ENCODE assay signal across 29 cellular contexts in the genomic region with DNA sequence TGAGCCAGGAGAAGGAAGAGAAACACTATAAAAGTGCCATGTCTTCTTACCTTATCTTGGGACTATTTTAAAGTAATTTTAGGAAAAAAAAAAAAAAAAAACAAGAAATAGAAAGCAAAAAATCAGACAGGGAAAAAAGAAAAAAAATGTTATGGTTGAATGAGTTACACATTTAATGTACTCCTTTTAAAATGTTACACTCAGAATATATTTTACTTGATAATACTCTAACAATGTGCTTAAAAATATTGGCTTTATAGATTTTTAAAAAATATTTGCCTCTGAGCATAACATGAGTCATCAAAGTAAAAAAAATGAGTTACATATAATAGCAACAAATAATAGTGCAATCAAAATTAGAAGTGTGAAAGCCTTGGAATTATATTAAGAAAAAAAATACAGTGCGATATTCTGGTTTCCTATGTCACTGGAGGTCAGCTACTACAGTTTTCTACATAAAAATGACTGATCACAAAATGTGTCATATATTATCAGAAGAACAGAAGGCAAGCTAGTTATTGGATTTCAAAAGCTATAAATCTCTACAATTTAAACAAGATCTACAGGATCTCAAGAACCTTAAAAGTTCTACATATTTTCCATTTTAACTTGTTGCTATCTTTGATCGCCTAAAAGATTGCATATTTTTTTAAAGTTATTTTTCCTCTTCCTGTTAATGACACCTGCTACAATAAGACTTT.
DNase-seq lines count a peak whose midpoint lies in the region; ATAC-seq, FAIRE-seq and TF ChIP-seq lines count a peak whose summit lies in the region.
"Had no signal": no experiment of that assay in that cellular context is flagged by ENCODE, and none has a peak within 500 bp of the region (broad histone marks: within the 10 kb centered on the region; RNA-seq: fewer than 3 reads in every experiment).

No MANE protein-coding gene starts in this region.

- CTCF ChIA-PET in A549 (lab: Yijun Ruan, JAX): interaction anchor here (0.6 to 1.1 kb wide), 3 partner anchors 18 to 304 kb away, joined by 3 to 4 read pairs (median 3); no protein-coding TSS in a partner anchor

- H3K27me3 ChIP-seq in gastrocnemius medialis (no peaks in the 10 kb centered on the region), H7 (ENCODE audit: control insufficient read depth, insufficient read depth, low read length) (no peaks in the 10 kb centered on the region), lower lobe of right lung (ENCODE audit: low read depth) (no peaks in the 10 kb centered on the region)
- H3K27me3 ChIP-seq: breast epithelium, right atrium auricular region, testis had no signal

- WGBS in A549 (ENCODE audit: missing lambda C conversion rate): 91% methylated on average over 2 of the region's 2 CpGs

- H3K9me3 Mint-ChIP-seq in stimulated activated effector memory CD8-positive, alpha-beta T cell treated with anti-CD3 and anti-CD28 coated beads, Interleukin-12 subunit alpha, Interleukin-12 subunit beta, amount 100 ng/mL, for 72 hours: no peaks in the 10 kb centered on the region
- H3K9me3 Mint-ChIP-seq: activated CD4-positive, alpha-beta memory T cell treated with anti-CD3 and anti-CD28 coated beads for 36 hours; activated naive CD4-positive, alpha-beta T cell treated with anti-CD3 and anti-CD28 coated beads, Interleukin-2, amount 50 U/mL, for 72 hours; activated T-helper 17 cell treated with anti-CD3 and anti-CD28 coated beads, Interleukin-2, amount 50 U/mL, for 72 hours; effector memory CD8-positive, alpha-beta T cell; naive B cell; T-helper 1 cell treated with Interleukin-12 subunit alpha and Interleukin-12 subunit beta and Interleukin-4 antibody, amounts not matched to agents 30 μg/mL and 1 μg/mL, for 36 hours had no signal

- TF ChIP-seq POLR2A in A549 (IDR thresholded peaks at IDR 0.05; ENCODE audit: low read length): no peak
- TF ChIP-seq POLR2A in gastrocnemius medialis (IDR thresholded peaks at IDR 0.05): no peak

- H3K4me1 Mint-ChIP-seq in stimulated activated effector memory CD8-positive, alpha-beta T cell treated with anti-CD3 and anti-CD28 coated beads, Interleukin-12 subunit alpha, Interleukin-12 subunit beta, amount 100 ng/mL, for 72 hours: peaks cover 5% of the 10 kb centered on the region
- H3K4me1 Mint-ChIP-seq: activated T-helper 17 cell treated with anti-CD3 and anti-CD28 coated beads, Interleukin-2, amount 50 U/mL, for 72 hours had no signal

- in situ Hi-C loops in gastrocnemius medialis (cut with MboI; ENCODE audit: low sequenced_read_pairs in 4 of 4): no loop called here

- H3K4me3 ChIP-seq in A549: no peak overlapping the region
- peak overlapping the region; percentile 56 to 63 (median 60) for H3K4me3 ChIP-seq in gastrocnemius medialis
- H3K4me3 ChIP-seq in H7 (ENCODE audit: insufficient read depth, low read depth, low read length): no peak overlapping the region
- no peak overlapping the region for H3K4me3 ChIP-seq in lower lobe of right lung
- H3K4me3 ChIP-seq: breast epithelium, left ventricle myocardium inferior, right atrium auricular region, testis had no signal

- no peaks in the 10 kb centered on the region for H3K36me3 Mint-ChIP-seq in stimulated activated effector memory CD8-positive, alpha-beta T cell treated with anti-CD3 and anti-CD28 coated beads, Interleukin-12 subunit alpha, Interleukin-12 subunit beta, amount 100 ng/mL, for 72 hours
- H3K36me3 Mint-ChIP-seq: naive B cell had no signal

- POLR2A ChIA-PET in A549 (lab: Yijun Ruan, JAX): no interaction called here

- ATAC-seq in A549: no peak
- ATAC-seq in gastrocnemius medialis: no peak
- no peak for ATAC-seq in lower lobe of right lung
- ATAC-seq in GM21786 (IDR thresholded peaks at IDR 0.05; ENCODE audit: unreplicated experiment): no peak
- ATAC-seq in stimulated activated effector memory CD8-positive, alpha-beta T cell treated with anti-CD3 and anti-CD28 coated beads, Interleukin-12 subunit alpha, Interleukin-12 subunit beta, amount 100 ng/mL, for 72 hours: no peak
- ATAC-seq: activated naive CD4-positive, alpha-beta T cell treated with anti-CD3 and anti-CD28 coated beads, Interleukin-2, amount 50 U/mL, for 72 hours; activated T-helper 17 cell treated with anti-CD3 and anti-CD28 coated beads, Interleukin-2, amount 50 U/mL, for 72 hours; effector memory CD8-positive, alpha-beta T cell had no signal

- no peak for FAIRE-seq in A549 (lab: Jason Lieb, UNC)
- FAIRE-seq in RCC 7860 (lab: Jason Lieb, UNC): peak; percentile 62
- FAIRE-seq in islet of Langerhans (lab: Jason Lieb, UNC): peak; percentile 86
- FAIRE-seq: TTC549, urothelium cell line had no signal

- H3K36me3 ChIP-seq in gastrocnemius medialis (peaks cover 0 to 9% of the 10 kb centered on the region in 2 donors), H7 (replicated peaks; ENCODE audit: control insufficient read depth, insufficient read depth, low read length) (no peaks in the 10 kb centered on the region), lower lobe of right lung (no peaks in the 10 kb centered on the region)
- H3K36me3 ChIP-seq: breast epithelium, HAP-1, right atrium auricular region had no signal

- intact Hi-C loops in gastrocnemius medialis (cut with DNase I; ENCODE audit: low total_unique reads): no loop called here
- intact Hi-C loops in lower lobe of right lung (cut with DNase I): no loop called here

- TF ChIP-seq CTCF in A549 (IDR thresholded peaks at IDR 0.05) (no peak), gastrocnemius medialis (IDR thresholded peaks at IDR 0.05 in 4 of 5, conservative IDR thresholded peaks at IDR 0.05 in 1 of 5) (no peak), lower lobe of right lung (IDR thresholded peaks at IDR 0.05) (no peak)

- peak overlapping the region; percentile 73 for H3K4me2 ChIP-seq in A549

- DNase-seq in A549 (ENCODE audit: low read depth in 1 of 2, low spot score in 1 of 2): no peak
- DNase-seq in RCC 7860 (ENCODE audit: low spot score): no peak
- no peak for DNase-seq in gastrocnemius medialis
- no peak for DNase-seq in H7
- no peak for DNase-seq in lower lobe of right lung
- no peak for DNase-seq in stimulated activated effector memory CD8-positive, alpha-beta T cell treated with anti-CD3 and anti-CD28 coated beads, Interleukin-12 subunit alpha, Interleukin-12 subunit beta, amount 100 ng/mL, for 72 hours (ENCODE audit: low spot score in 2 of 2)
- DNase-seq: activated CD4-positive, alpha-beta memory T cell treated with anti-CD3 and anti-CD28 coated beads for 36 hours; activated CD4-positive, CD25-positive, alpha-beta regulatory T cell treated with anti-CD3 and anti-CD28 coated beads, Interleukin-2, amount 50 U/mL, for 72 hours; activated CD8-positive, alpha-beta memory T cell treated with anti-CD3 and anti-CD28 coated beads, Interleukin-2, amount 50 U/mL, for 48 hours; cortex of kidney; effector memory CD8-positive, alpha-beta T cell; hypothalamus; Karpas-422; left ventricle myocardium inferior; naive B cell; NCI-H146; NCI-H446 treated with DMSO at 0.1 percent for 48 hours; stimulated activated naive CD4-positive, alpha-beta T cell treated with Interleukin-2 at 50 U/mL for 16 hours; testis had no signal

- no peak overlapping the region for H3K27ac Mint-ChIP-seq in stimulated activated effector memory CD8-positive, alpha-beta T cell treated with anti-CD3 and anti-CD28 coated beads, Interleukin-12 subunit alpha, Interleukin-12 subunit beta, amount 100 ng/mL, for 72 hours
- H3K27ac Mint-ChIP-seq: activated CD4-positive, alpha-beta memory T cell treated with anti-CD3 and anti-CD28 coated beads for 36 hours; activated naive CD4-positive, alpha-beta T cell treated with anti-CD3 and anti-CD28 coated beads, Interleukin-2, amount 50 U/mL, for 72 hours; activated T-helper 17 cell treated with anti-CD3 and anti-CD28 coated beads, Interleukin-2, amount 50 U/mL, for 72 hours; effector memory CD8-positive, alpha-beta T cell; T-helper 1 cell treated with Interleukin-12 subunit alpha and Interleukin-12 subunit beta and Interleukin-4 antibody, amounts not matched to agents 30 μg/mL and 1 μg/mL, for 36 hours had no signal

- TF ChIP-seq RAD21 in A549 (conservative IDR thresholded peaks at IDR 0.05 in 1 of 2, IDR thresholded peaks at IDR 0.05 in 1 of 2): no peak

- H3K9me3 ChIP-seq in A549: no peaks in the 10 kb centered on the region
- no peaks in the 10 kb centered on the region for H3K9me3 ChIP-seq in gastrocnemius medialis
- H3K9me3 ChIP-seq in lower lobe of right lung: no peaks in the 10 kb centered on the region
- H3K9me3 ChIP-seq: breast epithelium, HAP-1, left ventricle myocardium inferior, right atrium auricular region, testis had no signal

- no peak overlapping the region for H3K4me3 Mint-ChIP-seq in stimulated activated effector memory CD8-positive, alpha-beta T cell treated with anti-CD3 and anti-CD28 coated beads, Interleukin-12 subunit alpha, Interleukin-12 subunit beta, amount 100 ng/mL, for 72 hours
- H3K4me3 Mint-ChIP-seq: activated CD4-positive, alpha-beta memory T cell treated with anti-CD3 and anti-CD28 coated beads for 36 hours; activated T-helper 17 cell treated with anti-CD3 and anti-CD28 coated beads, Interleukin-2, amount 50 U/mL, for 72 hours; effector memory CD8-positive, alpha-beta T cell; T-helper 1 cell treated with Interleukin-12 subunit alpha and Interleukin-12 subunit beta and Interleukin-4 antibody, amounts not matched to agents 30 μg/mL and 1 μg/mL, for 36 hours had no signal

- peaks cover 49% of the 10 kb centered on the region for H3K4me1 ChIP-seq in A549
- H3K4me1 ChIP-seq in gastrocnemius medialis: peaks cover 30 to 31% of the 10 kb centered on the region in 2 donors
- no peaks in the 10 kb centered on the region for H3K4me1 ChIP-seq in lower lobe of right lung
- H3K4me1 ChIP-seq: breast epithelium had no signal

- no peak for TF ChIP-seq EP300 in A549 (IDR thresholded peaks at IDR 0.05)

- H3K27ac ChIP-seq in A549 (peak overlapping the region in 1 of 2 experiments; percentile 26; a peak in 2 of 6 replicates), gastrocnemius medialis (peak overlapping the region; percentile 86 to 96 (median 89)), lower lobe of right lung (no peak overlapping the region)
- H3K27ac ChIP-seq: breast epithelium, left ventricle myocardium inferior had no signal

TF ChIP-seq in A549, 52 proteins besides CTCF, POLR2A, EP300 and RAD21:
- TF ChIP-seq, protein P1, sequence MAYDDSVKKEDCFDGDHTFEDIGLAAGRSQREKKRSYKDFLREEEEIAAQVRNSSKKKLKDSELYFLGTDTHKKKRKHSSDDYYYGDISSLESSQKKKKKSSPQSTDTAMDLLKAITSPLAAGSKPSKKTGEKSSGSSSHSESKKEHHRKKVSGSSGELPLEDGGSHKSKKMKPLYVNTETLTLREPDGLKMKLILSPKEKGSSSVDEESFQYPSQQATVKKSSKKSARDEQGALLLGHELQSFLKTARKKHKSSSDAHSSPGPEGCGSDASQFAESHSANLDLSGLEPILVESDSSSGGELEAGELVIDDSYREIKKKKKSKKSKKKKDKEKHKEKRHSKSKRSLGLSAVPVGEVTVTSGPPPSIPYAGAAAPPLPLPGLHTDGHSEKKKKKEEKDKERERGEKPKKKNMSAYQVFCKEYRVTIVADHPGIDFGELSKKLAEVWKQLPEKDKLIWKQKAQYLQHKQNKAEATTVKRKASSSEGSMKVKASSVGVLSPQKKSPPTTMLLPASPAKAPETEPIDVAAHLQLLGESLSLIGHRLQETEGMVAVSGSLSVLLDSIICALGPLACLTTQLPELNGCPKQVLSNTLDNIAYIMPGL (CRISPR knock-in tag; IDR thresholded peaks at IDR 0.05; ENCODE audit: borderline replicate concordance): no peak
- TF ChIP-seq FOSL2 (IDR thresholded peaks at IDR 0.05) (no peak), FOSL2 (CRISPR knock-in tag; IDR thresholded peaks at IDR 0.05) (peak; percentile 59)

Comparison
In these comparisons a context has a peak if more than half of its experiments do, and no peak if none do; other contexts are left out.
1. H3K4me3 ChIP-seq: peak in gastrocnemius medialis (4 of 4); none in A549 (single experiment), H7 (single experiment) and lower lobe of right lung (single experiment).